1 cellular context compared by ENCODE assay signal in genomic region chr5:108642170-108642906, GRCh38.
TF ChIP-seq lines count a peak whose summit lies in the region.

No MANE protein-coding gene starts in this region.

TF ChIP-seq in HepG2, 621 proteins besides CTCF, POLR2A, EP300 and RAD21 (continued from another document):
- no peak for TF ChIP-seq ZNF546 (CRISPR knock-in tag; conservative IDR thresholded peaks at IDR 0.05)
- TF ChIP-seq NFAT5 (CRISPR knock-in tag; IDR thresholded peaks at IDR 0.05), result no peak
- TF ChIP-seq ERF (CRISPR knock-in tag; IDR thresholded peaks at IDR 0.05), result 0 out of 2 replicates have a peak, but pooled peaks have one; percentile 32
- no peak for TF ChIP-seq ZC3H4 (CRISPR knock-in tag; IDR thresholded peaks at IDR 0.05; ENCODE audit: borderline replicate concordance)
- TF ChIP-seq FOSL2 (CRISPR knock-in tag; IDR thresholded peaks at IDR 0.05), result 0 out of 2 replicates have a peak, but pooled peaks have one; percentile 9
- no peak for TF ChIP-seq ZNF747 (CRISPR knock-in tag; IDR thresholded peaks at IDR 0.05; ENCODE audit: borderline replicate concordance)
- TF ChIP-seq KAT7 (CRISPR knock-in tag; IDR thresholded peaks at IDR 0.05; ENCODE audit: borderline replicate concordance), result no peak
- TF ChIP-seq MAFK (conservative IDR thresholded peaks at IDR 0.05 in 1 of 2, IDR thresholded peaks at IDR 0.05 in 1 of 2; ENCODE audit: low read length in 2 of 2), result no peak
- no peak for TF ChIP-seq PRDM4 (CRISPR knock-in tag; IDR thresholded peaks at IDR 0.05; ENCODE audit: borderline replicate concordance)
- no peak for TF ChIP-seq ARHGAP35 (CRISPR knock-in tag; IDR thresholded peaks at IDR 0.05; ENCODE audit: borderline replicate concordance)
- no peak for TF ChIP-seq ZNF484 (CRISPR knock-in tag; IDR thresholded peaks at IDR 0.05; ENCODE audit: borderline replicate concordance, low read depth)
- TF ChIP-seq TEAD3 (CRISPR knock-in tag; optimal IDR thresholded peaks at IDR 0.05; ENCODE audit: borderline replicate concordance), result peak; percentile 15
- no peak for TF ChIP-seq ZNF569 (CRISPR knock-in tag; IDR thresholded peaks at IDR 0.05; ENCODE audit: borderline replicate concordance)
- no peak for TF ChIP-seq ZNF83 (CRISPR knock-in tag; IDR thresholded peaks at IDR 0.05; ENCODE audit: borderline replicate concordance)
- TF ChIP-seq ZNF564 (CRISPR knock-in tag; IDR thresholded peaks at IDR 0.05), result no peak
- no peak for TF ChIP-seq HOXA9 (CRISPR knock-in tag; IDR thresholded peaks at IDR 0.05; ENCODE audit: borderline replicate concordance)
- no peak for TF ChIP-seq ZBTB7A (CRISPR knock-in tag; IDR thresholded peaks at IDR 0.05)
- no peak for TF ChIP-seq PHF8 (CRISPR knock-in tag; IDR thresholded peaks at IDR 0.05)
- TF ChIP-seq ZNF441 (CRISPR knock-in tag; IDR thresholded peaks at IDR 0.05; ENCODE audit: borderline replicate concordance), result 0 out of 2 replicates have a peak, but pooled peaks have one; percentile 38
- no peak for TF ChIP-seq NR2C2 (CRISPR knock-in tag; IDR thresholded peaks at IDR 0.05; ENCODE audit: borderline replicate concordance)
- TF ChIP-seq MAFG (CRISPR knock-in tag; IDR thresholded peaks at IDR 0.05), result no peak
